12 cellular contexts compared by ENCODE assay signal in the genomic region with DNA sequence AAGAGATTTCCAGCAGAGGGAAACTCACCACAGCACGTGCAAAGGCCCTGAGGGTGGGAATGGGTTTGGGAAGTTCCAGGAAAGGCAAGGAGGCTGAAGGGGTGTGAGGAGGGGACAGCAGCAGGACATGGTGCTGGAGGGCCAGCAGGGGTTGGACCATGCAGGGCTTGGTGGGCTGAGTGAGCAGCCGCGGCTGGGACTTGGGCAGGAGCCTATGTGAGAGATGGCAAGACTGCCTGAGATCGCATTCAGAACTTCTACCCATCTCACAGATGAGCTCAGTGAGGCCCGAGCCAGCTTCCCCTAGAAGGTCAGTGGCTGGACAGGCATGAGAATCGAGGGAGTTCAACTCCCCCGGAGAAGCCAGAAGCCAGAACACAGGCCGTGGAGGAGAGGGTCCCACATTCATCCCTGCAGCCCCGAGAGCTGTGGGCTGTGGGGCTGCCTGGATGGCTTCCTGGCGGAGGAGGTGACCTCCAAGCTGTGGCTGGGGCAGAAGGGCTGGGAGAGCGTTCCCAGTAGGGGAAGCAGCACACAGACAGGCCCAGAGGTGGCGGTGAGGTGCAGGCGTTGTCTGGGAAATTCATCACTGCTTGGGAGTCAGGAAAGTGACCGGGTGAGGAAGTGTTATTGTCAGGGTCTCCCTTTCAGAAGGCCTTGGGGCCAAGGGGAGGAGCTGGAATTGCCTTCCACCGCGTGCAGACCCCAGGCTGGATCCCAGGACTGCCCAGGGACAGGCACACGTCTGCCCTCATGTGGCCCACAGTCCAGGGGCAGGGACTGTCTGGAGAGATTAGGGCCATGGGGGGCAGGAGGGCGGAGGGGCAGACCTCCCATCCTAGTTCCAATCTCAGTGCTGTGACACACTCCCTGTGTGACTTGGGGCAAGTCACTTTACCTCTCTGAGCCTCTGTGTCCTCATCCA.
A peak's percentile ranks its signal among the peaks of the same experiment; 100 is the strongest.
DNase-seq lines count a peak whose midpoint lies in the region; ATAC-seq and TF ChIP-seq lines count a peak whose summit lies in the region.
"Had no signal": no experiment of that assay in that cellular context is flagged by ENCODE, and none has a peak within 500 bp of the region (broad histone marks: within the 10 kb centered on the region; RNA-seq: fewer than 3 reads in every experiment).

No MANE protein-coding gene starts in this region.

- peak; percentile 38 for DNase-seq in HT-29 (ENCODE audit: low spot score)
- DNase-seq in WTC11 (ENCODE audit: low spot score), result no peak
- peak in 2 of 3 donors; percentile 32 to 54 for DNase-seq in right lobe of liver
- no peak for DNase-seq in thoracic aorta (ENCODE audit: low spot score)
- DNase-seq in putamen (ENCODE audit: low spot score), result no peak
- DNase-seq in A172 (ENCODE audit: low spot score), result no peak
- no peak for DNase-seq in mesenteric fat pad (ENCODE audit: low spot score)
- DNase-seq: activated CD8-positive, alpha-beta memory T cell treated with anti-CD3 and anti-CD28 coated beads, Interleukin-2, amount 10 ng/mL, durations not matched to agents 7 days and 5 days; GM23248; NCI-H2081; stimulated activated CD8-positive, alpha-beta memory T cell treated with anti-CD3 and anti-CD28 coated beads, Interleukin-4, amount 100 ng/mL, for 48 hours; T1000 had no signal

- peaks cover 0 to 53% (median 19%) of the 10 kb centered on the region in 4 donors for H3K4me1 ChIP-seq in right lobe of liver
- peaks cover 13 to 15% of the 10 kb centered on the region in 2 donors for H3K4me1 ChIP-seq in thoracic aorta (ENCODE audit: control insufficient read depth in 1 of 2, low read depth in 2 of 2)

- H3K27ac ChIP-seq in right lobe of liver (peak overlapping the region; percentile 88 to 97 (median 92)), thoracic aorta (peak overlapping the region; percentile 17 to 62)
- H3K27ac ChIP-seq: GM23248 had no signal

- no peak for TF ChIP-seq CTCF in WTC11 (IDR thresholded peaks at IDR 0.05)
- no peak for TF ChIP-seq CTCF in right lobe of liver (IDR thresholded peaks at IDR 0.05)
- TF ChIP-seq CTCF in thoracic aorta (IDR thresholded peaks at IDR 0.05), result no peak

- H3K27me3 ChIP-seq in right lobe of liver (no peaks in the 10 kb centered on the region), thoracic aorta (replicated peaks; ENCODE audit: insufficient read depth) (no peaks in the 10 kb centered on the region)

- H3K4me3 ChIP-seq in right lobe of liver (no peak overlapping the region), thoracic aorta (no peak overlapping the region)
- H3K4me3 ChIP-seq: GM23248 had no signal

- H3K36me3 ChIP-seq in right lobe of liver (no peaks in the 10 kb centered on the region), thoracic aorta (no peaks in the 10 kb centered on the region)

- POLR2A ChIA-PET in WTC11 (lab: Charles Lee), result interaction anchor here (0.6 to 1.1 kb wide), 3 partner anchors 9 to 216 kb away, joined by 3 to 5 read pairs (median 4); a partner anchor contains a TSS

- CTCF ChIA-PET in WTC11 (lab: Charles Lee), result interaction anchor here (0.8 to 1.2 kb wide), 6 partner anchors 9 to 141 kb away, joined by 3 to 4 read pairs (median 4); a partner anchor contains a TSS

- peaks cover 7% of the 10 kb centered on the region for H3K4me1 Mint-ChIP-seq in WTC11

- no peak for TF ChIP-seq POLR2A in right lobe of liver (IDR thresholded peaks at IDR 0.05)

- intact Hi-C loops in right lobe of liver (cut with DNase I), result no loop called here

- WGBS in right lobe of liver (ENCODE audit: insufficient coverage, low coverage, low lambda C conversion rate, missing lambda C conversion rate), result 89% methylated on average over 5 of the region's 18 CpGs

- H3K9me3 ChIP-seq in right lobe of liver (no peaks in the 10 kb centered on the region), thoracic aorta (no peaks in the 10 kb centered on the region)

- H3K27me3 Mint-ChIP-seq in WTC11 (ENCODE audit: low read depth), result no peaks in the 10 kb centered on the region
- H3K27me3 Mint-ChIP-seq: activated CD8-positive, alpha-beta memory T cell treated with anti-CD3 and anti-CD28 coated beads, Interleukin-2, amount 10 ng/mL, durations not matched to agents 7 days and 5 days had no signal

- H3K9me3 Mint-ChIP-seq in WTC11, result no peaks in the 10 kb centered on the region

- peak overlapping the region; percentile 19; the same call in 1 of the 2 replicates for H3K27ac Mint-ChIP-seq in WTC11
- H3K27ac Mint-ChIP-seq: activated CD8-positive, alpha-beta memory T cell treated with anti-CD3 and anti-CD28 coated beads, Interleukin-2, amount 10 ng/mL, durations not matched to agents 7 days and 5 days had no signal

- ATAC-seq in WTC11, result peak; percentile 64
- ATAC-seq in right lobe of liver, result no peak
- ATAC-seq in thoracic aorta (ENCODE audit: insufficient number of reproducible peaks, low FRiP score, low read depth), result no peak
- ATAC-seq: activated CD8-positive, alpha-beta memory T cell treated with anti-CD3 and anti-CD28 coated beads, Interleukin-2, amount 10 ng/mL, durations not matched to agents 7 days and 5 days had no signal

- no peaks in the 10 kb centered on the region for H3K36me3 Mint-ChIP-seq in WTC11
- H3K36me3 Mint-ChIP-seq: activated CD8-positive, alpha-beta memory T cell treated with anti-CD3 and anti-CD28 coated beads, Interleukin-2, amount 10 ng/mL, durations not matched to agents 7 days and 5 days had no signal

- H3K4me3 Mint-ChIP-seq in WTC11, result no peak overlapping the region
- H3K4me3 Mint-ChIP-seq: activated CD8-positive, alpha-beta memory T cell treated with anti-CD3 and anti-CD28 coated beads, Interleukin-2, amount 10 ng/mL, durations not matched to agents 7 days and 5 days had no signal

TF ChIP-seq in WTC11, 78 proteins besides CTCF, POLR2A, EP300 and RAD21:
- TF ChIP-seq MXD4 (CRISPR knock-in tag; IDR thresholded peaks at IDR 0.05; ENCODE audit: borderline replicate concordance) (no peak), GABPB1 (CRISPR knock-in tag; IDR thresholded peaks at IDR 0.05) (0 out of 2 replicates have a peak, but pooled peaks have one; percentile 8)
- TF ChIP-seq, protein P1, sequence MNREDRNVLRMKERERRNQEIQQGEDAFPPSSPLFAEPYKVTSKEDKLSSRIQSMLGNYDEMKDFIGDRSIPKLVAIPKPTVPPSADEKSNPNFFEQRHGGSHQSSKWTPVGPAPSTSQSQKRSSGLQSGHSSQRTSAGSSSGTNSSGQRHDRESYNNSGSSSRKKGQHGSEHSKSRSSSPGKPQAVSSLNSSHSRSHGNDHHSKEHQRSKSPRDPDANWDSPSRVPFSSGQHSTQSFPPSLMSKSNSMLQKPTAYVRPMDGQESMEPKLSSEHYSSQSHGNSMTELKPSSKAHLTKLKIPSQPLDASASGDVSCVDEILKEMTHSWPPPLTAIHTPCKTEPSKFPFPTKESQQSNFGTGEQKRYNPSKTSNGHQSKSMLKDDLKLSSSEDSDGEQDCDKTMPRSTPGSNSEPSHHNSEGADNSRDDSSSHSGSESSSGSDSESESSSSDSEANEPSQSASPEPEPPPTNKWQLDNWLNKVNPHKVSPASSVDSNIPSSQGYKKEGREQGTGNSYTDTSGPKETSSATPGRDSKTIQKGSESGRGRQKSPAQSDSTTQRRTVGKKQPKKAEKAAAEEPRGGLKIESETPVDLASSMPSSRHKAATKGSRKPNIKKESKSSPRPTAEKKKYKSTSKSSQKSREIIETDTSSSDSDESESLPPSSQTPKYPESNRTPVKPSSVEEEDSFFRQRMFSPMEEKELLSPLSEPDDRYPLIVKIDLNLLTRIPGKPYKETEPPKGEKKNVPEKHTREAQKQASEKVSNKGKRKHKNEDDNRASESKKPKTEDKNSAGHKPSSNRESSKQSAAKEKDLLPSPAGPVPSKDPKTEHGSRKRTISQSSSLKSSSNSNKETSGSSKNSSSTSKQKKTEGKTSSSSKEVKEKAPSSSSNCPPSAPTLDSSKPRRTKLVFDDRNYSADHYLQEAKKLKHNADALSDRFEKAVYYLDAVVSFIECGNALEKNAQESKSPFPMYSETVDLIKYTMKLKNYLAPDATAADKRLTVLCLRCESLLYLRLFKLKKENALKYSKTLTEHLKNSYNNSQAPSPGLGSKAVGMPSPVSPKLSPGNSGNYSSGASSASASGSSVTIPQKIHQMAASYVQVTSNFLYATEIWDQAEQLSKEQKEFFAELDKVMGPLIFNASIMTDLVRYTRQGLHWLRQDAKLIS (CRISPR knock-in tag; IDR thresholded peaks at IDR 0.05; ENCODE audit: borderline replicate concordance), result no peak

Comparison
In these comparisons a context has a peak if more than half of its experiments do, and no peak if none do; other contexts are left out.
1. DNase-seq: peak in HT-29 (single experiment) and right lobe of liver (2 of 3); none in WTC11 (single experiment), thoracic aorta (single experiment), putamen (single experiment), A172 (single experiment) and mesenteric fat pad (single experiment).